11 cellular contexts compared by ENCODE assay signal in genomic region chr22:44088976-44089570, GRCh38.
DNase-seq lines count a peak whose midpoint lies in the region; ATAC-seq and TF ChIP-seq lines count a peak whose summit lies in the region.
"Had no signal": no experiment of that assay in that cellular context is flagged by ENCODE, and none has a peak within 500 bp of the region (broad histone marks: within the 10 kb centered on the region; RNA-seq: fewer than 3 reads in every experiment).

No MANE protein-coding gene starts in this region.

- no peaks in the 10 kb centered on the region for H3K27me3 ChIP-seq in MM.1S (replicated peaks; ENCODE audit: insufficient read depth, low read length)
- H3K27me3 ChIP-seq in body of pancreas, result no peaks in the 10 kb centered on the region

- H3K4me2 ChIP-seq in MM.1S (ENCODE audit: low read depth, low read length), result no peak overlapping the region
- H3K4me2 ChIP-seq: GM23338 had no signal

- no peaks in the 10 kb centered on the region for H3F3A ChIP-seq in MM.1S (ENCODE audit: insufficient read depth, low read length)

- no peaks in the 10 kb centered on the region; the same call in 1 of the 2 replicates for H4K20me1 ChIP-seq in MM.1S (ENCODE audit: insufficient read depth, low read length)

- H3K9ac ChIP-seq in MM.1S (ENCODE audit: low read length), result no peak overlapping the region

- H3K36me3 ChIP-seq in MM.1S (replicated peaks; ENCODE audit: insufficient read depth, low read length) (no peaks in the 10 kb centered on the region), body of pancreas (replicated peaks in 1 of 2; ENCODE audit: insufficient read depth in 1 of 2, low read depth in 2 of 2) (no peaks in the 10 kb centered on the region)

- peak; percentile 83 for DNase-seq in AG08395 (ENCODE audit: low spot score)
- peak; percentile 36 for DNase-seq in NCI-H2029 (lab: John Stamatoyannopoulos, UW)
- peak; percentile 23 for DNase-seq in mucosa of gallbladder (ENCODE audit: low spot score)
- no peak for DNase-seq in MM.1S
- DNase-seq in body of pancreas, result no peak
- DNase-seq in NCI-H82 treated with DMSO at 0.1 percent for 48 hours (lab: John Stamatoyannopoulos, UW; ENCODE audit: unreplicated experiment), result no peak
- DNase-seq: ACHN; activated T-cell treated with anti-CD3 and anti-CD28 coated beads, Interleukin-2, amount 50 U/mL, for 48 hours had no signal

- H3K79me2 ChIP-seq in MM.1S (ENCODE audit: low read length), result no peaks in the 10 kb centered on the region

- TF ChIP-seq POLR2A in body of pancreas (IDR thresholded peaks at IDR 0.05), result no peak

- H3K9me2 ChIP-seq in MM.1S (replicated peaks; ENCODE audit: insufficient read depth, low read length), result no peaks in the 10 kb centered on the region

- 68 to 71% methylated on average over 11 to 17 of the region's 17 CpGs for WGBS in body of pancreas, 2 donors

- no peak overlapping the region for H2AFZ ChIP-seq in MM.1S (ENCODE audit: low read length)
- H2AFZ ChIP-seq: GM23338 had no signal

- H3K4me1 ChIP-seq in MM.1S (ENCODE audit: low read length) (no peaks in the 10 kb centered on the region), body of pancreas (no peaks in the 10 kb centered on the region)

- ATAC-seq in esophagus mucosa (peak; percentile 70), HG03095 (IDR thresholded peaks at IDR 0.05; ENCODE audit: unreplicated experiment) (no peak), body of pancreas (no peak)
- ATAC-seq: GM23338 had no signal

- no peaks in the 10 kb centered on the region for H3K9me3 ChIP-seq in MM.1S (replicated peaks; ENCODE audit: insufficient read depth, low read length)
- no peaks in the 10 kb centered on the region for H3K9me3 ChIP-seq in body of pancreas

- intact Hi-C loops in body of pancreas (cut with DNase I), result no loop called here

- TF ChIP-seq CTCF in MM.1S (IDR thresholded peaks at IDR 0.05; ENCODE audit: low read length) (no peak), body of pancreas (IDR thresholded peaks at IDR 0.05) (no peak)

- no peak overlapping the region for H3K4me3 ChIP-seq in MM.1S (ENCODE audit: low read length)
- H3K4me3 ChIP-seq in body of pancreas, result no peak overlapping the region
- H3K4me3 ChIP-seq: GM23338 had no signal

- H3K27ac ChIP-seq in MM.1S (ENCODE audit: low read length) (no peak overlapping the region), body of pancreas (no peak overlapping the region)

Comparison
In these comparisons a context has a peak if more than half of its experiments do, and no peak if none do; other contexts are left out.
1. DNase-seq: peak in AG08395 (single experiment), NCI-H2029 (single experiment) and mucosa of gallbladder (single experiment); none in MM.1S (single experiment), body of pancreas (0 of 4) and NCI-H82 treated with DMSO at 0.1 percent for 48 hours (single experiment).